ENCODE assay signal across 9 cellular contexts in genomic region chr3:30680789-30681188, GRCh38.
DNase-seq lines count a peak whose midpoint lies in the region; ATAC-seq and TF ChIP-seq lines count a peak whose summit lies in the region.
"Had no signal": no experiment of that assay in that cellular context is flagged by ENCODE, and none has a peak within 500 bp of the region (broad histone marks: within the 10 kb centered on the region; RNA-seq: fewer than 3 reads in every experiment).

No MANE protein-coding gene starts in this region.

- H3K79me2 ChIP-seq in mesendoderm (ENCODE audit: control insufficient read depth, insufficient read depth, low read length) = no peaks in the 10 kb centered on the region

- H3K9me3 Mint-ChIP-seq in naive B cell = no peaks in the 10 kb centered on the region

- no peak overlapping the region for H3K23ac ChIP-seq in mesendoderm (ENCODE audit: low read length)

- no peak overlapping the region for H2BK5ac ChIP-seq in mesendoderm (ENCODE audit: low read length)

- H3K4me1 Mint-ChIP-seq in naive B cell = peaks cover 66 to 90% (median 70%) of the 10 kb centered on the region in 3 donors

- WGBS in mesendoderm (ENCODE audit: extremely low coverage, insufficient coverage, low lambda C conversion rate) = no CpG with 5 or more reads among the region's 6 CpGs

- H3K18ac ChIP-seq in mesendoderm (ENCODE audit: low read length) = no peak overlapping the region

- H3K27me3 Mint-ChIP-seq in naive B cell = no peaks in the 10 kb centered on the region

- H3K4me3 Mint-ChIP-seq in naive B cell = peak overlapping the region in 6 of 8 donors; percentile 1 to 76 (median 32)

- no peaks in the 10 kb centered on the region for H3K79me1 ChIP-seq in mesendoderm (ENCODE audit: low read length)

- TF ChIP-seq CTCF in dorsolateral prefrontal cortex (IDR thresholded peaks at IDR 0.05 in 54 of 56, conservative IDR thresholded peaks at IDR 0.05 in 2 of 56; ENCODE audit: low read depth in 1 of 56, partially characterized antibody in 56 of 56) = peak in 2 of 56 donors; percentile 16 to 30

- peak overlapping the region; percentile 31 to 97 (median 88) for H3K27ac ChIP-seq in dorsolateral prefrontal cortex
- no peak overlapping the region for H3K27ac ChIP-seq in mesendoderm (ENCODE audit: low read depth, low read length)

- H3K4me1 ChIP-seq in mesendoderm (ENCODE audit: control insufficient read depth, low read depth, low read length) = peaks cover 6% of the 10 kb centered on the region

- no peak overlapping the region for H2AK5ac ChIP-seq in mesendoderm (ENCODE audit: low read length)

- H4K5ac ChIP-seq in mesendoderm (ENCODE audit: low read length) = no peak overlapping the region

- no peak overlapping the region for H4K8ac ChIP-seq in mesendoderm (ENCODE audit: low read depth, low read length)

- no peak overlapping the region for H3K56ac ChIP-seq in mesendoderm (ENCODE audit: low read length)

- H3K9ac ChIP-seq in mesendoderm (ENCODE audit: low read length) = no peak overlapping the region

- ATAC-seq in Right ventricle myocardium inferior = peak; percentile 47
- no peak for ATAC-seq in naive B cell (ENCODE audit: low read depth in 2 of 2)
- ATAC-seq in GM19455 (IDR thresholded peaks at IDR 0.05; ENCODE audit: unreplicated experiment) = no peak
- ATAC-seq in HG02840 (IDR thresholded peaks at IDR 0.05; ENCODE audit: low FRiP score, unreplicated experiment) = no peak

- H3K36me3 ChIP-seq in mesendoderm (ENCODE audit: control insufficient read depth, insufficient read depth, low read length) = no peaks in the 10 kb centered on the region

- no peak overlapping the region for H2BK120ac ChIP-seq in mesendoderm (ENCODE audit: low read depth, low read length)

- H3K4ac ChIP-seq in mesendoderm (ENCODE audit: low read depth, low read length) = no peak overlapping the region

- H3K27ac Mint-ChIP-seq in naive B cell = peak overlapping the region; percentile 52 to 94 (median 90)

- DNase-seq in Right ventricle myocardium inferior (ENCODE audit: missing footprints) (no peak), cardiac septum (ENCODE audit: low spot score) (no peak), dorsolateral prefrontal cortex (peak in 9 of 10 donors; percentile 68 to 91 (median 80)), naive B cell (no peak), mesendoderm (no peak), NCI-H82 treated with DMSO at 0.1 percent for 48 hours (lab: John Stamatoyannopoulos, UW; ENCODE audit: unreplicated experiment) (no peak)
- DNase-seq: NCI-H1092 treated with DMSO at 0.1 percent for 48 hours had no signal

- H2BK15ac ChIP-seq in mesendoderm (replicated peaks; ENCODE audit: low read depth) = no peak overlapping the region

- no peaks in the 10 kb centered on the region for H3K27me3 ChIP-seq in dorsolateral prefrontal cortex
- no peaks in the 10 kb centered on the region for H3K27me3 ChIP-seq in mesendoderm (ENCODE audit: insufficient read depth, low read length, poor library complexity)

- peaks cover 69% of the 10 kb centered on the region in 2 donors for H3K36me3 Mint-ChIP-seq in naive B cell

- H3K4me3 ChIP-seq in dorsolateral prefrontal cortex (peak overlapping the region in 41 of 59 donors; percentile 0 to 59 (median 28)), mesendoderm (ENCODE audit: low read length) (no peak overlapping the region)

- intact Hi-C loops in Right ventricle myocardium inferior (cut with DNase I) = loop anchor here (5.0 kb wide), 1 partner anchor 73 kb away; the partner anchor contains the start of gene TGFBR2
- intact Hi-C loops in cardiac septum (cut with DNase I) = loop anchor here (2.0 to 10.0 kb wide), 3 partner anchors 22 to 456 kb away; no protein-coding TSS in a partner anchor
- intact Hi-C loops in dorsolateral prefrontal cortex (cut with DNase I) = loop anchor here in 1 of 2 donors (5.0 kb wide), 1 partner anchor 73 kb away; the partner anchor contains the start of gene TGFBR2

- no peak overlapping the region for H3K4me2 ChIP-seq in mesendoderm (ENCODE audit: low read length)

Comparison
In these comparisons a context has a peak if more than half of its experiments do, and no peak if none do; other contexts are left out.
1. DNase-seq: peak in dorsolateral prefrontal cortex (9 of 10); none in Right ventricle myocardium inferior (single experiment), cardiac septum (single experiment), naive B cell (single experiment), mesendoderm (single experiment) and NCI-H82 treated with DMSO at 0.1 percent for 48 hours (single experiment).